In genomic region chr6:134642819-134643218, GRCh38 we compare ENCODE assay signal across 20 cellular contexts.
"Had no signal": no experiment of that assay in that cellular context is flagged by ENCODE, and none has a peak within 500 bp of the region (broad histone marks: within the 10 kb centered on the region; RNA-seq: fewer than 3 reads in every experiment).

No MANE protein-coding gene starts in this region.

- H3K4me1 ChIP-seq: uterus had no signal

- H3K36me3 Mint-ChIP-seq: naive B cell had no signal

- H3K27ac Mint-ChIP-seq: dendritic cell treated with granulocyte-macrophage colony-stimulating factor and Interleukin-4, amounts not matched to agents 40 ng/mL and 50 ng/mL, for 4 days; naive B cell; nephron progenitor cell had no signal

- DNase-seq: cerebellar nuclear complex; heart left ventricle; hypothalamus; left lung; mesendoderm; naive B cell; nephron progenitor cell; posterior cingulate gyrus; stimulated activated CD4-positive, alpha-beta T cell treated with anti-CD3 and anti-CD28 coated beads, Interleukin-12 subunit alpha, Interleukin-12 subunit beta, amount 100 ng/mL, for 4 hours; stimulated activated naive CD4-positive, alpha-beta T cell; thyroid gland; upper lobe of left lung; uterus had no signal

- H3K9me3 ChIP-seq: heart left ventricle, left lung, suprapubic skin, thyroid gland, upper lobe of left lung, uterus had no signal

- H3K27me3 ChIP-seq: heart left ventricle, left lung, suprapubic skin, thyroid gland, upper lobe of left lung, uterus had no signal

- H3K27ac ChIP-seq: heart left ventricle, left lung, suprapubic skin, thyroid gland, upper lobe of left lung had no signal

- H3K4me1 Mint-ChIP-seq: nephron progenitor cell had no signal

- ATAC-seq: heart left ventricle, left lung, sciatic nerve had no signal

- H3K4me3 Mint-ChIP-seq: dendritic cell treated with granulocyte-macrophage colony-stimulating factor and Interleukin-4, amounts not matched to agents 40 ng/mL and 50 ng/mL, for 4 days; naive B cell; nephron progenitor cell had no signal

- H3K9me3 Mint-ChIP-seq: dendritic cell treated with granulocyte-macrophage colony-stimulating factor and Interleukin-4, amounts not matched to agents 40 ng/mL and 50 ng/mL, for 4 days; naive B cell; nephron progenitor cell had no signal

- H3K36me3 ChIP-seq: heart left ventricle, left lung, suprapubic skin, thyroid gland, upper lobe of left lung, uterus had no signal

- H3K4me3 ChIP-seq: heart left ventricle, left lung, lung, suprapubic skin, thyroid gland, upper lobe of left lung, uterus had no signal

- H3K27me3 Mint-ChIP-seq: dendritic cell treated with granulocyte-macrophage colony-stimulating factor and Interleukin-4, amounts not matched to agents 40 ng/mL and 50 ng/mL, for 4 days had no signal

- FAIRE-seq: colon, frontal cortex, islet of Langerhans had no signal
